ENCODE assay signal across 7 cellular contexts in the genomic region with DNA sequence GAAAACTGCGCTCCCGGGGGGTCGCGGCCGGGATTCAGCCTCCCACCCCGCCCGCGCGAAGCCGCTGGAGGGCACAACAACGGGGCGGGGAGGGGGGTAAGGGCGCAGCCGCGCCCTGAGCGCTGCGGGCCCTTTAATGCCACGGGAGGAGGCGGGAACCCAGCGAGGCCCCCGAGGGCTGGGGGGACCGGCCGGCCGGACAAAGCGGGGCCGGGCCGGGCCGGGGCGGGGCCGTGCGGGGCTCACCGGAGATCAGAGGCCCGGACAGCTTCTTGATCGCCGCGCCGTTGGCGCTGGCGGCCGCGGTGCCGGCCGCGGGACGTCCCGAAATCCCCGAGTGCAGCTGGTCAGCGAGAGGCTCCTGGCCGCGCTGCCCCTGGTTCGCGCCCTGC. TPM values are rescaled to one million over a fixed set of nuclear protein-coding genes. Genes with fewer than 3 reads are reported as not detected.
DNase-seq lines count a peak whose midpoint lies in the region; ATAC-seq and TF ChIP-seq lines count a peak whose summit lies in the region.

No MANE protein-coding gene starts in this region.

- TF ChIP-seq CTCF in LNCaP clone FGC (IDR thresholded peaks at IDR 0.05; ENCODE audit: control insufficient read depth, extremely low read depth, insufficient read depth) = no peak
- TF ChIP-seq CTCF in coronary artery (IDR thresholded peaks at IDR 0.05) = no peak
- no peak for TF ChIP-seq CTCF in right lobe of liver (IDR thresholded peaks at IDR 0.05)
- TF ChIP-seq CTCF in tibial nerve (IDR thresholded peaks at IDR 0.05) = no peak

- no CpG with 5 or more reads among the region's 52 CpGs for WGBS in right lobe of liver (ENCODE audit: insufficient coverage, low coverage, low lambda C conversion rate, missing lambda C conversion rate)
- 1 to 2% methylated on average over 16 to 46 of the region's 52 CpGs for WGBS in tibial nerve, 2 donors

- intact Hi-C loops in right lobe of liver (cut with DNase I) = no loop called here

- H3K9me3 ChIP-seq in right lobe of liver = no peaks in the 10 kb centered on the region
- no peaks in the 10 kb centered on the region for H3K9me3 ChIP-seq in tibial nerve

- H3K27ac ChIP-seq in coronary artery (peak overlapping the region; percentile 86 to 97), right lobe of liver (peak overlapping the region in 1 of 3 donors; percentile 37), tibial nerve (peak overlapping the region; percentile 73 to 97 (median 90))

- DNase-seq in LNCaP clone FGC (ENCODE audit: low read depth) (no peak), coronary artery (ENCODE audit: low spot score) (no peak), right lobe of liver (no peak), tibial nerve (ENCODE audit: low spot score in 2 of 2) (no peak), D341Med (ENCODE audit: low spot score) (no peak)
- no peak for DNase-seq in activated effector memory CD4-positive, alpha-beta T cell treated with anti-CD3 and anti-CD28 coated beads, Interleukin-2, amount 50 U/mL, for 16 hours
- no peak for DNase-seq in NK-92 treated with Interleukin-12 subunit alpha and Interleukin-12 subunit beta, amount 100 ng/mL, for 24 hours (lab: John Stamatoyannopoulos, UW)

- H3K36me3 ChIP-seq in right lobe of liver (no peaks in the 10 kb centered on the region), tibial nerve (peaks cover 0 to 26% (median 0%) of the 10 kb centered on the region in 3 donors)

- H3K4me1 ChIP-seq in right lobe of liver (peaks cover 0 to 3% (median 0%) of the 10 kb centered on the region in 4 donors), tibial nerve (peaks cover 0 to 45% (median 5%) of the 10 kb centered on the region in 4 donors)

- peak overlapping the region; percentile 18; the same call in 1 of the 2 replicates for H3K4me3 ChIP-seq in LNCaP clone FGC (ENCODE audit: low read depth, low read length)
- H3K4me3 ChIP-seq in coronary artery = peak overlapping the region; percentile 99
- peak overlapping the region; percentile 42 to 57 (median 43) for H3K4me3 ChIP-seq in right lobe of liver
- peak overlapping the region; percentile 26 to 93 (median 76) for H3K4me3 ChIP-seq in tibial nerve

- peak in 2 of 4 donors; percentile 9 to 22 for ATAC-seq in right lobe of liver

- TF ChIP-seq EP300 in tibial nerve (IDR thresholded peaks at IDR 0.05) = no peak

- TF ChIP-seq POLR2A in right lobe of liver (IDR thresholded peaks at IDR 0.05) (no peak), tibial nerve (IDR thresholded peaks at IDR 0.05) (no peak)

- H3K27me3 ChIP-seq in right lobe of liver (no peaks in the 10 kb centered on the region), tibial nerve (no peaks in the 10 kb centered on the region)

RNA-seq across cellular contexts. Expression of a gene that starts 1.2 kb away (rescaled TPM):
- 1 to 10 TPM; 2.2 to 8.0 (median 3.6) TPM for total RNA-seq in right lobe of liver
- total RNA-seq in tibial nerve = 100 to 1,000 TPM; 128 to 330 (median 260) TPM

RNA-seq across cellular contexts. Expression of a gene that starts 44.8 kb away (rescaled TPM):
- 10 to 100 TPM in 2 of 6 experiments, 1 to 10 TPM in 1, under 1 TPM in 2, not detected in 1; 0.51 to 12.7 (median 5.9) TPM for total RNA-seq in right lobe of liver
- 1 to 10 TPM; 3.3 to 6.1 (median 5.1) TPM for total RNA-seq in tibial nerve

Comparison
In these comparisons a context has a peak if more than half of its experiments do, and no peak if none do; other contexts are left out.
1. H3K4me3 ChIP-seq: peak in every context shown above with its lines; median percentile 99 in coronary artery; 76 in tibial nerve; 43 in right lobe of liver; 18 in LNCaP clone FGC.
2. RNA of a gene that starts 1.2 kb away (total RNA-seq): 128 to 330 TPM in tibial nerve; 2.2 to 8.0 TPM in right lobe of liver; every median in the first group is over 10 times any median in the second.